In the genomic region with DNA sequence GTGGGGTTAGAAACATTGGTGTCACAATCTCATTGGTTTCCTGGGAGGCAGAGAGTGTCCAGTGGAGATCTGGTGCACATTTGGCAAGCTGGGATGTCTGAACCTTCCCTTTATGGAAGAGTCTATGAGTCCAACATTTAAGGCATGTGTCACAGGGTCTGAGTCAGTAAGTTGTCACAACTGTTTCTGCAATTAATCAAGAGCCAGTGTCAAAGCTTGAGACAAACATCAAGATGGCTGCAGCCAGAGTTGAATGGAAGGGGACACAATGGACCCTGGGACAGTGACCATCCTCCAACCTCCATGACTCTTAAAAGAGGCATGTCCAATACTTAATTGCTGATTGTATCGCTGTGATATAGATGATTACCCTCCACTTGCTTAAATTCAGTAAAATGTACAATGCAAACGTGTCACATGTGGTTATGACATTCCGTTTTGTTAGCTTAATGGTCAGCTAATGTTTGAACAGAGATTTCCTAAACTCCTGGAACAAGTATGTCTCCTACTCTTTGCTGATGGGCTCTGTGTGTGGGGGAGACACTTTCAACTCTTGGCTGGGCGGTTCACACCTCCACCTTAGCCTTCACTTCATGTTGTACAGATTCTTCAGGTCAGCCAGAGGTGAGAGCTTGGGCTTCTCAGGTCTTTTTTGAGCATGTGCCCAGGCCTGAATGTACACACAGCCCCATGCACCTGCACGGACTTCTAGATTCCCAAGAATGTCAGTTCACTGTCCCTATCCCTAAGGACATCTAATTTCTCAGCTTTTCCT, we compare ENCODE assay signal across 21 cellular contexts.
"Had no signal": no experiment of that assay in that cellular context is flagged by ENCODE, and none has a peak within 500 bp of the region (broad histone marks: within the 10 kb centered on the region; RNA-seq: fewer than 3 reads in every experiment).

No MANE protein-coding gene starts in this region.

- H3K36me3 Mint-ChIP-seq: activated naive CD8-positive, alpha-beta T cell treated with anti-CD3 and anti-CD28 coated beads for 36 hours; neural progenitor cell had no signal

- H3K4me3 ChIP-seq: cardiac muscle cell, left lung, lung, neural progenitor cell, thyroid gland, upper lobe of right lung had no signal

- H3K36me3 ChIP-seq: cardiac muscle cell, left lung, neural progenitor cell, thyroid gland, upper lobe of right lung had no signal

- H3K4me1 Mint-ChIP-seq: activated naive CD8-positive, alpha-beta T cell treated with anti-CD3 and anti-CD28 coated beads for 36 hours; neural progenitor cell had no signal

- H2AFZ ChIP-seq: neural progenitor cell had no signal

- H3K4me1 ChIP-seq: foreskin keratinocyte, left lung, neural progenitor cell, thyroid gland, upper lobe of right lung had no signal

- H3K27me3 Mint-ChIP-seq: activated naive CD8-positive, alpha-beta T cell treated with anti-CD3 and anti-CD28 coated beads for 36 hours had no signal

- DNase-seq: activated CD4-positive, alpha-beta T cell treated with anti-CD3 and anti-CD28 coated beads for 1 hour; activated CD4-positive, alpha-beta T cell treated with anti-CD3 and anti-CD28 coated beads, Interleukin-2, amount 50 U/mL, for 1 hour; activated CD8-positive, alpha-beta memory T cell treated with anti-CD3 and anti-CD28 coated beads, Interleukin-2, amount 50 U/mL, for 48 hours; activated naive CD4-positive, alpha-beta T cell treated with Interleukin-2 at 50 U/mL for 16 hours; activated naive CD8-positive, alpha-beta T cell treated with anti-CD3 and anti-CD28 coated beads for 36 hours; activated T-cell treated with anti-CD3 and anti-CD28 coated beads, Interleukin-2, amount 50 U/mL, for 48 hours; amygdala; cortex of kidney; foreskin keratinocyte; left lung; naive thymus-derived CD8-positive, alpha-beta T cell; retina; stimulated activated CD4-positive, alpha-beta T cell treated with anti-CD3 and anti-CD28 coated beads, Interleukin-12 subunit alpha, Interleukin-12 subunit beta, amount 100 ng/mL, for 4 hours; stimulated activated CD4-positive, alpha-beta T cell treated with anti-CD3 and anti-CD28 coated beads, Interleukin-4, amount 100 ng/mL, for 4 hours; stimulated activated naive CD8-positive, alpha-beta T cell treated with anti-CD3 and anti-CD28 coated beads, Interleukin-15, Interleukin-2, amounts not matched to agents 100 U/mL and 50 U/mL, for 24 hours; thyroid gland; upper lobe of right lung had no signal

- H3K4me3 Mint-ChIP-seq: activated naive CD8-positive, alpha-beta T cell treated with anti-CD3 and anti-CD28 coated beads for 36 hours; naive thymus-derived CD8-positive, alpha-beta T cell; neural progenitor cell had no signal

- H3K27ac Mint-ChIP-seq: activated naive CD8-positive, alpha-beta T cell treated with anti-CD3 and anti-CD28 coated beads for 36 hours; neural progenitor cell; progenitor cell of endocrine pancreas had no signal

- H3K27ac ChIP-seq: cardiac muscle cell, foreskin keratinocyte, left lung, neural progenitor cell, thyroid gland, upper lobe of right lung had no signal

- H3K9me3 ChIP-seq: thyroid gland had no signal

- H3K4me2 ChIP-seq: neural progenitor cell had no signal

- H3K27me3 ChIP-seq: cardiac muscle cell, left lung, neural progenitor cell, thyroid gland, upper lobe of right lung had no signal

- H3K9ac ChIP-seq: neural progenitor cell had no signal
